In genomic region chr11:34345991-34346480, GRCh38 we compare ENCODE assay signal across 9 cellular contexts. TPM values are rescaled to one million over a fixed set of nuclear protein-coding genes. Genes with fewer than 3 reads are reported as not detected.
DNase-seq lines count a peak whose midpoint lies in the region; ATAC-seq, FAIRE-seq and TF ChIP-seq lines count a peak whose summit lies in the region.
"Had no signal": no experiment of that assay in that cellular context is flagged by ENCODE, and none has a peak within 500 bp of the region (broad histone marks: within the 10 kb centered on the region; RNA-seq: fewer than 3 reads in every experiment).

No MANE protein-coding gene starts in this region.

- dilution Hi-C loops in keratinocyte (cut with MboI; ENCODE audit: extremely low pct_ligation_motif_present, low sequenced_read_pairs), result no loop called here

- BruUV-seq in HCT116 (replicated peaks; lab: Mats Ljungman, UMichigan), result no TSS peak

- intact Hi-C loops in HCT116 (cut with micrococcal nuclease), result no loop called here

- H4K20me1 ChIP-seq in HCT116 (ENCODE audit: insufficient read depth) (no peaks in the 10 kb centered on the region), keratinocyte (ENCODE audit: control insufficient read depth, extremely low read depth, insufficient read depth, low read length) (peaks cover 1% of the 10 kb centered on the region)

- DNase-seq in HCT116 (ENCODE audit: low read depth, low spot score), result no peak
- no peak for DNase-seq in keratinocyte (ENCODE audit: low read depth, low spot score)
- DNase-seq in suprapubic skin (ENCODE audit: low spot score in 2 of 2), result no peak
- DNase-seq in stimulated activated CD4-positive, alpha-beta T cell treated with anti-CD3 and anti-CD28 coated beads, Interleukin-1b, Interleukin-23, amount 100 ng/mL, for 48 hours, result no peak
- no peak for DNase-seq in germinal center (ENCODE audit: low spot score)
- DNase-seq: mesendoderm had no signal

- peak overlapping the region; percentile 59 to 88 (median 78) for H3K27ac Mint-ChIP-seq in brain

- RAD21 ChIA-PET in HCT116 (lab: Charles Lee; ENCODE audit: low non-redundant PET in 1 of 2, low total read pairs in 2 of 2, uncharacterized antibody in 2 of 2, unreplicated experiment in 2 of 2), result no interaction called here

- H3K4me1 Mint-ChIP-seq in brain, result peaks cover 89% of the 10 kb centered on the region

- TF ChIP-seq POLR2A in HCT116 (IDR thresholded peaks at IDR 0.05; ENCODE audit: borderline replicate concordance, extremely low read depth, insufficient read depth, insufficient read length) (no peak), suprapubic skin (IDR thresholded peaks at IDR 0.05) (no peak)

- H3K79me2 ChIP-seq in HCT116 (ENCODE audit: insufficient read depth, low read length) (peaks cover 5% of the 10 kb centered on the region; the same call in 1 of the 2 replicates), keratinocyte (ENCODE audit: control insufficient read depth, insufficient read depth, low read length) (no peaks in the 10 kb centered on the region)

- H3K36me3 ChIP-seq in HCT116 (ENCODE audit: control insufficient read depth in 1 of 2, insufficient read depth in 2 of 2, low read length in 2 of 2) (no peaks in the 10 kb centered on the region), keratinocyte (ENCODE audit: control insufficient read depth in 2 of 2, extremely low read depth in 1 of 2, insufficient read depth in 2 of 2, low read length in 2 of 2) (no peaks in the 10 kb centered on the region), suprapubic skin (no peaks in the 10 kb centered on the region)

- FAIRE-seq in keratinocyte (lab: Jason Lieb, UNC), result no peak

- H3K27me3 Mint-ChIP-seq in brain, result peaks cover 6% of the 10 kb centered on the region

- no peak for ATAC-seq in HCT116
- no peak for ATAC-seq in HG03108 (IDR thresholded peaks at IDR 0.05; ENCODE audit: unreplicated experiment)
- ATAC-seq in HG03095 (IDR thresholded peaks at IDR 0.05; ENCODE audit: unreplicated experiment), result no peak

- no peaks in the 10 kb centered on the region for H3K9me3 ChIP-seq in HCT116 (ENCODE audit: control insufficient read depth in 1 of 2, insufficient read depth in 1 of 2, low read depth in 1 of 2, low read length in 2 of 2)
- no peaks in the 10 kb centered on the region for H3K9me3 ChIP-seq in keratinocyte (ENCODE audit: control insufficient read depth, low read depth, low read length)
- no peaks in the 10 kb centered on the region for H3K9me3 ChIP-seq in suprapubic skin

- H3K4me1 ChIP-seq in HCT116 (ENCODE audit: control insufficient read depth in 1 of 2, insufficient read depth in 2 of 2, low read length in 2 of 2) (peaks cover 47 to 61% of the 10 kb centered on the region in 2 experiments), keratinocyte (ENCODE audit: control insufficient read depth, extremely low read depth, insufficient read depth, low read length) (peaks cover 30% of the 10 kb centered on the region), suprapubic skin (peaks cover 61% of the 10 kb centered on the region)

- H3K4me2 ChIP-seq in HCT116 (ENCODE audit: low read length) (peak overlapping the region; percentile 60), keratinocyte (ENCODE audit: control insufficient read depth, extremely low read depth, insufficient read depth, low read depth, low read length) (peak overlapping the region; percentile 50)

- H3K9ac ChIP-seq in HCT116 (ENCODE audit: low read length), result 0 out of 2 replicates have a peak overlapping the region, but pooled peaks have one; percentile 8
- H3K9ac ChIP-seq in keratinocyte (ENCODE audit: control insufficient read depth, extremely low read depth, insufficient read depth, low read length), result no peak overlapping the region

- H2AFZ ChIP-seq in HCT116 (ENCODE audit: low read depth, low read length, poor library complexity, severe bottlenecking) (no peak overlapping the region), keratinocyte (ENCODE audit: control insufficient read depth, low read length) (no peak overlapping the region)

- H3K36me3 Mint-ChIP-seq in brain, result no peaks in the 10 kb centered on the region

- WGBS in suprapubic skin, result 38% methylated on average over 8 of the region's 8 CpGs

- peaks cover 8% of the 10 kb centered on the region for H3K9me1 ChIP-seq in keratinocyte (ENCODE audit: control insufficient read depth, extremely low read depth, insufficient read depth, low read length)

- H3K9me2 ChIP-seq in HCT116 (ENCODE audit: insufficient read depth), result no peaks in the 10 kb centered on the region

- TF ChIP-seq EP300 in suprapubic skin (IDR thresholded peaks at IDR 0.05), result no peak

- H3K4me3 Mint-ChIP-seq in brain, result peak overlapping the region in 4 of 5 experiments; percentile 8 to 59 (median 32)

- TF ChIP-seq CTCF in HCT116 (IDR thresholded peaks at IDR 0.05 in 2 of 3, conservative IDR thresholded peaks at IDR 0.05 in 1 of 3; ENCODE audit: borderline replicate concordance in 1 of 3, insufficient read depth in 1 of 3, low read depth in 2 of 3, low read length in 2 of 3) (no peak), brain (conservative IDR thresholded peaks at IDR 0.05) (no peak), keratinocyte (optimal IDR thresholded peaks at IDR 0.05 in 1 of 3, IDR thresholded peaks at IDR 0.05 in 1 of 3, conservative IDR thresholded peaks at IDR 0.05 in 1 of 3; ENCODE audit: extremely low read depth in 1 of 3, insufficient read depth in 2 of 3, low read length in 3 of 3) (no peak), suprapubic skin (IDR thresholded peaks at IDR 0.05) (no peak)

- POLR2A ChIA-PET in HCT116 (lab: Charles Lee), result interaction anchor here (3.5 kb wide), 1 partner anchor 11 kb away, joined by 19 read pairs; the partner anchor contains the start of gene ABTB2

- no peak overlapping the region for H3K4me3 ChIP-seq in HCT116 (replicated peaks in 1 of 2; ENCODE audit: low read depth in 1 of 2, low read length in 2 of 2)
- H3K4me3 ChIP-seq in keratinocyte (ENCODE audit: control insufficient read depth in 2 of 3, extremely low read depth in 1 of 3, insufficient read depth in 2 of 3, low read depth in 1 of 3, low read length in 3 of 3), result no peak overlapping the region
- H3K4me3 ChIP-seq in suprapubic skin, result no peak overlapping the region

- H3K27ac ChIP-seq in HCT116 (ENCODE audit: low read depth, low read length), result no peak overlapping the region
- no peak overlapping the region for H3K27ac ChIP-seq in keratinocyte (ENCODE audit: control insufficient read depth, insufficient read depth, low read length)
- peak overlapping the region; percentile 71 for H3K27ac ChIP-seq in suprapubic skin

- H3K9me3 Mint-ChIP-seq in brain, result no peaks in the 10 kb centered on the region

- CTCF ChIA-PET in HCT116 (lab: Charles Lee), result interaction anchor here (1.4 to 1.9 kb wide), 2 partner anchors 12 to 172 kb away, joined by 4 to 6 read pairs; partner anchors contain the start of gene ABTB2

- no peaks in the 10 kb centered on the region for H3K27me3 ChIP-seq in HCT116 (ENCODE audit: insufficient read depth, low read length)
- no peaks in the 10 kb centered on the region for H3K27me3 ChIP-seq in keratinocyte (ENCODE audit: control insufficient read depth, extremely low read depth, insufficient read depth, low read length)
- no peaks in the 10 kb centered on the region for H3K27me3 ChIP-seq in suprapubic skin

- no peak for TF ChIP-seq RAD21 in HCT116 (IDR thresholded peaks at IDR 0.05; ENCODE audit: low read depth)

TF ChIP-seq in HCT116, 20 proteins besides CTCF, POLR2A, EP300 and RAD21:
- TF ChIP-seq REST (IDR thresholded peaks at IDR 0.05; ENCODE audit: low read depth) (no peak), EGR1 (IDR thresholded peaks at IDR 0.05; ENCODE audit: low read depth) (no peak)

RNA-seq across cellular contexts. Expression of gene ABTB2, which starts 11.8 kb away (rescaled TPM):
- total RNA-seq in HCT116 (2021; ENCODE audit: unreplicated experiment) (6.8 TPM), suprapubic skin (10 to 100 TPM in 3 of 4 donors, 1 to 10 TPM in 1; 5.4 to 15.6 (median 12.8) TPM)
- 6.7 and 8.6 TPM in 2 replicates for polyA plus RNA-seq in HCT116 (2012)
- polyA plus RNA-seq in brain (ENCODE audit: insufficient read depth, low read depth, low replicate concordance) (7.0 TPM), keratinocyte (1.0 to 2.5 TPM (median 1.6 TPM) in 3 replicates)
- 1.8 TPM for polyA plus RNA-seq in keratinocyte (2011; ENCODE audit: low read depth)
- 2.0 and 2.3 TPM in 2 replicates for polyA plus RNA-seq in keratinocyte (2011; cell fraction: cytosol; rRNA removed)
- 6.0 and 6.5 TPM in 2 replicates for polyA plus RNA-seq in keratinocyte (2011; cell fraction: nucleus; rRNA removed)
- polyA plus RNA-seq in keratinocyte (2012; ENCODE audit: low replicate concordance), result 2.2 and 3.4 TPM in 2 replicates
- 1.1 to 6.0 TPM (median 2.4 TPM) in 3 replicates for polyA minus RNA-seq in keratinocyte
- polyA minus RNA-seq in keratinocyte (2011; cell fraction: cytosol; rRNA and poly(A)+ RNA removed), result 2.7 TPM
- polyA minus RNA-seq in keratinocyte (2011; cell fraction: nucleus; rRNA and poly(A)+ RNA removed), result 5.1 and 6.5 TPM in 2 replicates
